In genomic region chr1:21123287-21123961, GRCh38 we compare ENCODE assay signal across 23 cellular contexts. TPM values are rescaled to one million over a fixed set of nuclear protein-coding genes. Genes with fewer than 3 reads are reported as not detected.
DNase-seq lines count a peak whose midpoint lies in the region; ATAC-seq, FAIRE-seq and TF ChIP-seq lines count a peak whose summit lies in the region.
"Had no signal": no experiment of that assay in that cellular context is flagged by ENCODE, and none has a peak within 500 bp of the region (broad histone marks: within the 10 kb centered on the region; RNA-seq: fewer than 3 reads in every experiment).

No MANE protein-coding gene starts in this region.

- no TSS peak for BruUV-seq in K562 (replicated peaks; lab: Mats Ljungman, UMichigan)

- H4K20me1 ChIP-seq in K562 (replicated peaks; ENCODE audit: control insufficient read depth, insufficient read depth, low read length): no peaks in the 10 kb centered on the region

- FAIRE-seq in K562 (lab: Jason Lieb, UNC): no peak
- FAIRE-seq: GM12892 had no signal

- 82% methylated on average over 6 of the region's 6 CpGs for WGBS in K562 (ENCODE audit: insufficient coverage, low coverage, missing lambda C conversion rate)

- no peaks in the 10 kb centered on the region for H3K27me3 ChIP-seq in K562 (ENCODE audit: control insufficient read depth in 2 of 2, insufficient read depth in 2 of 2, low read length in 2 of 2)
- H3K27me3 ChIP-seq: esophagus squamous epithelium, tibial artery had no signal

- TF ChIP-seq RAD21 in K562 (CRISPR knock-in tag; conservative IDR thresholded peaks at IDR 0.05 in 1 of 2, IDR thresholded peaks at IDR 0.05 in 1 of 2): no peak

- no peaks in the 10 kb centered on the region for H3K9me3 Mint-ChIP-seq in memory B cell
- H3K9me3 Mint-ChIP-seq: CD8-positive, alpha-beta T cell; neural crest cell had no signal

- peak; percentile 34 to 59 for DNase-seq in AML-193 (lab: John Stamatoyannopoulos, UW)
- peak; percentile 46 to 62 for DNase-seq in Kasumi-1 (lab: John Stamatoyannopoulos, UW)
- DNase-seq in K562 (ENCODE audit: extremely low read depth in 1 of 4, low spot score in 3 of 4): no peak
- DNase-seq in memory B cell (ENCODE audit: low spot score in 2 of 2): no peak
- no peak for DNase-seq in COLO668 (lab: John Stamatoyannopoulos, UW; ENCODE audit: unreplicated experiment)
- no peak for DNase-seq in AG08395 (ENCODE audit: low spot score)
- no peak for DNase-seq in dedifferentiated amniotic fluid mesenchymal stem cell (ENCODE audit: extremely low spot score)
- DNase-seq: activated CD8-positive, alpha-beta memory T cell treated with anti-CD3 and anti-CD28 coated beads for 24 hours; activated effector memory CD4-positive, alpha-beta T cell treated with Interleukin-2 at 50 U/mL for 16 hours; CD8-positive, alpha-beta T cell; dermis blood vessel endothelial cell; esophagus squamous epithelium; left cardiac atrium; NCI-H2029; NCI-H526; stimulated activated CD4-positive, alpha-beta T cell treated with anti-CD3 and anti-CD28 coated beads, Interleukin-4, amount 100 ng/mL, for 4 hours; tibial artery had no signal

- no peak overlapping the region for H3K9ac ChIP-seq in K562 (ENCODE audit: insufficient read depth in 1 of 2, low read depth in 2 of 2, low read length in 2 of 2)

- no peak overlapping the region for H3K4me3 Mint-ChIP-seq in memory B cell
- H3K4me3 Mint-ChIP-seq: CD8-positive, alpha-beta T cell; neural crest cell had no signal

- no peak overlapping the region for H2AFZ ChIP-seq in K562 (ENCODE audit: low read depth, low read length)

- peaks cover 9% of the 10 kb centered on the region; the same call in 2 of the 3 replicates for H3K36me3 ChIP-seq in K562 (ENCODE audit: control insufficient read depth, insufficient read depth, low read length)

- ATAC-seq in K562 (no peak; the same call in 2 of the 3 replicates), memory B cell (ENCODE audit: low read depth) (no peak), HG02623 (IDR thresholded peaks at IDR 0.05; ENCODE audit: unreplicated experiment) (no peak)
- ATAC-seq: CD8-positive, alpha-beta T cell; left cardiac atrium; sciatic nerve had no signal

- H3K27ac Mint-ChIP-seq in memory B cell: peak overlapping the region; percentile 41
- H3K27ac Mint-ChIP-seq: CD8-positive, alpha-beta T cell had no signal

- H3K9me3 ChIP-seq in K562 (replicated peaks; ENCODE audit: control insufficient read depth, insufficient read depth, low read depth, low read length): no peaks in the 10 kb centered on the region
- H3K9me3 ChIP-seq: esophagus squamous epithelium, tibial artery had no signal

- H3K27ac ChIP-seq in K562 (ENCODE audit: extremely low read depth, low read depth, low read length): no peak overlapping the region
- H3K27ac ChIP-seq: esophagus squamous epithelium, SK-N-MC, tibial artery, VCaP had no signal

- no peak for TF ChIP-seq EP300 in K562 (IDR thresholded peaks at IDR 0.05; ENCODE audit: low read length)

- H3K4me1 Mint-ChIP-seq in memory B cell: peaks cover 5% of the 10 kb centered on the region

- in situ Hi-C loops in K562 (cut with MboI): no loop called here

- H3K36me3 Mint-ChIP-seq in memory B cell: peaks cover 2% of the 10 kb centered on the region

- no peak overlapping the region for H3K4me2 ChIP-seq in K562 (ENCODE audit: insufficient read depth, low read length)

- H3K79me2 ChIP-seq in K562 (ENCODE audit: control insufficient read depth, insufficient read depth, low read length): no peaks in the 10 kb centered on the region

- no peak for TF ChIP-seq POLR2A in K562 (conservative IDR thresholded peaks at IDR 0.05)

- no peaks in the 10 kb centered on the region for H3K9me1 ChIP-seq in K562 (ENCODE audit: control insufficient read depth, insufficient read depth, low read length)

- no peak overlapping the region for H3K4me3 ChIP-seq in K562
- H3K4me3 ChIP-seq: esophagus squamous epithelium, SK-N-MC, tibial artery had no signal

- CTCF ChIA-PET in K562 (lab: Yijun Ruan, JAX; ENCODE audit: low intra/inter-chr PET ratio): no interaction called here

- no peak for TF ChIP-seq CTCF in K562 (IDR thresholded peaks at IDR 0.05 in 2 of 3, conservative IDR thresholded peaks at IDR 0.05 in 1 of 3; ENCODE audit: insufficient read depth in 2 of 3, low read depth in 1 of 3, low read length in 3 of 3)

- H3K27me3 Mint-ChIP-seq in memory B cell: no peaks in the 10 kb centered on the region

- POLR2A ChIA-PET in K562 (lab: Yijun Ruan, JAX): interaction anchor here (0.6 kb wide), 1 partner anchor 928 kb away, joined by 3 read pairs; no protein-coding TSS in a partner anchor

- peaks cover 0 to 4% of the 10 kb centered on the region in 2 experiments; a peak in 1 of 5 replicates for H3K4me1 ChIP-seq in K562 (replicated peaks in 1 of 2; ENCODE audit: control insufficient read depth in 2 of 2, insufficient read depth in 2 of 2, low read length in 2 of 2)
- H3K4me1 ChIP-seq: tibial artery had no signal

- intact Hi-C loops in K562 (cut with micrococcal nuclease): no loop called here

TF ChIP-seq in K562, 482 proteins besides CTCF, POLR2A, EP300 and RAD21 (continues in another document):
- peak; percentile 32 for TF ChIP-seq MEIS2 (IDR thresholded peaks at IDR 0.05; ENCODE audit: partially characterized antibody)
- TF ChIP-seq, protein P1, sequence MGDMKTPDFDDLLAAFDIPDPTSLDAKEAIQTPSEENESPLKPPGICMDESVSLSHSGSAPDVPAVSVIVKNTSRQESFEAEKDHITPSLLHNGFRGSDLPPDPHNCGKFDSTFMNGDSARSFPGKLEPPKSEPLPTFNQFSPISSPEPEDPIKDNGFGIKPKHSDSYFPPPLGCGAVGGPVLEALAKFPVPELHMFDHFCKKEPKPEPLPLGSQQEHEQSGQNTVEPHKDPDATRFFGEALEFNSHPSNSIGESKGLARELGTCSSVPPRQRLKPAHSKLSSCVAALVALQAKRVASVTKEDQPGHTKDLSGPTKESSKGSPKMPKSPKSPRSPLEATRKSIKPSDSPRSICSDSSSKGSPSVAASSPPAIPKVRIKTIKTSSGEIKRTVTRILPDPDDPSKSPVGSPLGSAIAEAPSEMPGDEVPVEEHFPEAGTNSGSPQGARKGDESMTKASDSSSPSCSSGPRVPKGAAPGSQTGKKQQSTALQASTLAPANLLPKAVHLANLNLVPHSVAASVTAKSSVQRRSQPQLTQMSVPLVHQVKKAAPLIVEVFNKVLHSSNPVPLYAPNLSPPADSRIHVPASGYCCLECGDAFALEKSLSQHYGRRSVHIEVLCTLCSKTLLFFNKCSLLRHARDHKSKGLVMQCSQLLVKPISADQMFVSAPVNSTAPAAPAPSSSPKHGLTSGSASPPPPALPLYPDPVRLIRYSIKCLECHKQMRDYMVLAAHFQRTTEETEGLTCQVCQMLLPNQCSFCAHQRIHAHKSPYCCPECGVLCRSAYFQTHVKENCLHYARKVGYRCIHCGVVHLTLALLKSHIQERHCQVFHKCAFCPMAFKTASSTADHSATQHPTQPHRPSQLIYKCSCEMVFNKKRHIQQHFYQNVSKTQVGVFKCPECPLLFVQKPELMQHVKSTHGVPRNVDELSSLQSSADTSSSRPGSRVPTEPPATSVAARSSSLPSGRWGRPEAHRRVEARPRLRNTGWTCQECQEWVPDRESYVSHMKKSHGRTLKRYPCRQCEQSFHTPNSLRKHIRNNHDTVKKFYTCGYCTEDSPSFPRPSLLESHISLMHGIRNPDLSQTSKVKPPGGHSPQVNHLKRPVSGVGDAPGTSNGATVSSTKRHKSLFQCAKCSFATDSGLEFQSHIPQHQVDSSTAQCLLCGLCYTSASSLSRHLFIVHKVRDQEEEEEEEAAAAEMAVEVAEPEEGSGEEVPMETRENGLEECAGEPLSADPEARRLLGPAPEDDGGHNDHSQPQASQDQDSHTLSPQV (IDR thresholded peaks at IDR 0.05): no peak

RNA-seq across cellular contexts. Expression of gene EIF4G3, which starts 53.3 kb away (rescaled TPM):
- total RNA-seq in K562 (2011; cell fraction: chromatin; rRNA removed; ENCODE audit: low replicate concordance): 99.6 and 192 TPM in 2 replicates
- total RNA-seq in K562 (2011; cell fraction: nucleolus; rRNA removed): 45.0 and 54.6 TPM in 2 replicates
- total RNA-seq in K562 (2011; cell fraction: nucleoplasm; rRNA removed): 105 and 159 TPM in 2 replicates
- 19.0 and 19.7 TPM in 2 replicates for total RNA-seq in K562 (2014; rRNA removed)
- 31.2 and 32.8 TPM in 2 replicates for total RNA-seq in K562 (2014; rRNA removed; fragmentation: Illumina TruSeq; extraction: Trizol)
- 29.7 and 33.1 TPM in 2 replicates for total RNA-seq in K562 (2015; rRNA removed; fragmentation: Illumina TruSeq; extraction: Trizol)
- total RNA-seq in K562 (2021): 35.9 and 38.7 TPM in 2 replicates
- 32.1 and 39.1 TPM in 2 replicates for polyA plus RNA-seq in K562 (2011; rRNA removed)
- 31.9 and 38.3 TPM in 2 replicates for polyA plus RNA-seq in K562 (2011; cell fraction: cytosol; rRNA removed)
- polyA plus RNA-seq in K562 (2011; cell fraction: nucleus; rRNA removed): 64.3 and 72.5 TPM in 2 replicates
- polyA plus RNA-seq in K562 (2012): 25.9 and 36.4 TPM in 2 replicates
- 34.5 and 40.5 TPM in 2 replicates for polyA plus RNA-seq in K562 (2014; fragmentation: Illumina TruSeq; extraction: Trizol)
- polyA plus RNA-seq in K562 (2014; fragmentation: Nextera tagmentation; extraction: Ambion mirVana): 10 to 100 TPM in 1 of 2 experiments, 1 to 10 TPM in 1; 6.7 to 10.1 TPM
- polyA plus RNA-seq in K562 (2014; rRNA removed): 36.3 and 38.0 TPM in 2 replicates
- 39.2 and 45.5 TPM in 2 replicates for polyA minus RNA-seq in K562 (2011; rRNA and poly(A)+ RNA removed)
- polyA minus RNA-seq in K562 (2011; cell fraction: cytosol; rRNA and poly(A)+ RNA removed): 17.7 and 22.1 TPM in 2 replicates
- polyA minus RNA-seq in K562 (2011; cell fraction: nucleus; rRNA and poly(A)+ RNA removed): 27.6 and 40.3 TPM in 2 replicates

Comparison
In these comparisons a context has a peak if more than half of its experiments do, and no peak if none do; other contexts are left out.
1. DNase-seq: peak in AML-193 (2 of 2) and Kasumi-1 (2 of 2); none in K562 (0 of 4), memory B cell (0 of 2), COLO668 (single experiment), AG08395 (single experiment) and dedifferentiated amniotic fluid mesenchymal stem cell (single experiment).